ENCODE assay signal across 26 cellular contexts in genomic region chr16:84366208-84366607, GRCh38. TPM values are rescaled to one million over a fixed set of nuclear protein-coding genes. Genes with fewer than 3 reads are reported as not detected.
"Had no signal": no experiment of that assay in that cellular context is flagged by ENCODE, and none has a peak within 500 bp of the region (broad histone marks: within the 10 kb centered on the region; RNA-seq: fewer than 3 reads in every experiment).

No MANE protein-coding gene starts in this region.

- H3K27ac ChIP-seq: epithelial cell of prostate, esophagus squamous epithelium, gastrocnemius medialis, heart left ventricle, hepatocyte, left ventricle myocardium inferior, lower lobe of right lung had no signal

- H3K4me3 ChIP-seq: esophagus squamous epithelium, gastrocnemius medialis, heart left ventricle, hepatocyte, left ventricle myocardium inferior, lower lobe of right lung, mucosa of descending colon had no signal

- H3K79me2 ChIP-seq: hepatocyte had no signal

- H3K27ac Mint-ChIP-seq: dendritic cell treated with granulocyte-macrophage colony-stimulating factor and Interleukin-4, amounts not matched to agents 40 ng/mL and 50 ng/mL, for 4 days; effector memory CD8-positive, alpha-beta T cell; endodermal cell; immature natural killer cell; mesothelial cell of epicardium had no signal

- H3K4me1 ChIP-seq: gastrocnemius medialis, lower lobe of right lung had no signal

- H3K36me3 Mint-ChIP-seq: immature natural killer cell, mesothelial cell of epicardium had no signal

- H3K4me3 Mint-ChIP-seq: dendritic cell treated with granulocyte-macrophage colony-stimulating factor and Interleukin-4, amounts not matched to agents 40 ng/mL and 50 ng/mL, for 4 days; effector memory CD8-positive, alpha-beta T cell; endodermal cell; immature natural killer cell had no signal

- H2AFZ ChIP-seq: hepatocyte had no signal

- H3K9me3 ChIP-seq: esophagus squamous epithelium, gastrocnemius medialis, heart left ventricle, left ventricle myocardium inferior, lower lobe of right lung, mucosa of descending colon had no signal

- DNase-seq: cortex of kidney; effector CD8-positive, alpha-beta T cell; effector memory CD8-positive, alpha-beta T cell; erythroblast; esophagus squamous epithelium; foreskin fibroblast; foreskin melanocyte; gastrocnemius medialis; heart left ventricle; hypothalamus; immature natural killer cell; islet precursor cell; kidney; kidney glomerular epithelial cell; left ventricle myocardium inferior; lower lobe of right lung; mesenchymal stem cell had no signal

- H3K9me3 Mint-ChIP-seq: dendritic cell treated with granulocyte-macrophage colony-stimulating factor and Interleukin-4, amounts not matched to agents 40 ng/mL and 50 ng/mL, for 4 days; effector memory CD8-positive, alpha-beta T cell; endodermal cell; immature natural killer cell; mesothelial cell of epicardium had no signal

- H3K4me2 ChIP-seq: hepatocyte had no signal

- H3K36me3 ChIP-seq: esophagus squamous epithelium, gastrocnemius medialis, heart left ventricle, left ventricle myocardium inferior, lower lobe of right lung had no signal

- ATAC-seq: effector memory CD8-positive, alpha-beta T cell; esophagus mucosa; gastrocnemius medialis; heart left ventricle; left lobe of liver; lower lobe of right lung had no signal

RNA-seq across cellular contexts. Expression of gene ATP2C2, which starts 2.1 kb away (rescaled TPM):
- total RNA-seq: dermis microvascular lymphatic vessel endothelial cell, heart left ventricle, left ventricle myocardium inferior had no signal
